Comparison of ENCODE assay signal across 8 cellular contexts in the genomic region with DNA sequence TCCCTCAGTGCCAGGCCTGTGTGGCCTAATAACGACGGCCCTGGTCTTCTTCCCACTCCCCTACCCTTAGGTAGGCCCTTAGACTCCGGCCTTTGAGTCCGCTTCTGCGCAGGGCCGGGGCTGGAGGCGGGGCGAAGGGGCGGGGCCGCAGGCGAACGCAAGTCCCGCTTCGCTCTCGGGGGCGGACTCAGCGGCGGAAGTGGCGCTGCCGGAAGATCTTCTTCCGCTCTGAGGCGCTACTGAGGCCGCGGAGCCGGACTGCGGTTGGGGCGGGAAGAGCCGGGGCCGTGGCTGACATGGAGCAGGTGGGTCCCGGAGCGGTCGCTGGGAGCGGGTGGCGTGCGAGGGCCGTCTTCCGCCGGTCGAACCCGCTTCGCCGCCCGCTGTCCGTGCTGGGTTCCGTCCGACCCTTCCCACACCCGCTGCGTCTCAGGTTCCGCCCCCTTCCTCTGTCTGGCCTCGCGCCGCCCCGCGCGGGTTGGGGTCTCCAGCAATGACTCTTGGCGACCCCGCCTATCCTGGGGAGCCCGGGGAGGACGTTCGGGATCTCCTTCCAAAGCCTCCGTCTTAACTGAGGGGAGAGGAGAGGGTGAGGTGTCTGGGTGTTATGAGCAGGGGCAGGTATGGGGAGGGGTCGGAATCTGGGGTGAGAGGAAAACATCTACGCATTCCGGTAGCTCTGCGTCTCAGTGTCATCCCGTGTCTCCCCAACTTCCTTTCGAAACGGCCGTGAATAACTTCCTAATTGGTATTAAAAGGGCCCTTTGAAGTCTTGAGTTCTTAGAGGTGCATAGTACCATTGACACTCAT. TPM values are rescaled to one million over a fixed set of nuclear protein-coding genes. Genes with fewer than 3 reads are reported as not detected.
DNase-seq lines count a peak whose midpoint lies in the region; TF ChIP-seq lines count a peak whose summit lies in the region.

A gene (plus strand): TSS at position 218 of the 810 bp plus-strand sequence. CDS start 16,388 bp downstream, outside the sequence.

- no TSS peak for BruUV-seq in OCI-LY7 (replicated peaks; lab: Mats Ljungman, UMichigan)

- H3K27ac ChIP-seq in HUES64 (ENCODE audit: low read depth, low read length) (peak within 1 kb of the TSS; percentile 67), OCI-LY7 (ENCODE audit: low read depth, low read length, poor library complexity, severe bottlenecking) (peak within 1 kb of the TSS; percentile 53), epithelial cell of prostate (peak within 1 kb of the TSS; percentile 69)

- CTCF ChIA-PET in OCI-LY7 (lab: Charles Lee; ENCODE audit: unreplicated experiment) = interaction anchor here (1.3 kb wide), 1 partner anchor 15 kb away, joined by 5 read pairs; no protein-coding TSS in a partner anchor

- POLR2A ChIA-PET in OCI-LY7 (lab: Charles Lee) = interaction anchor here (0.6 to 1.3 kb wide), 3 partner anchors 9 to 1225 kb away, joined by 3 to 6 read pairs (median 6); a partner anchor contains a TSS

- peaks cover 8% of the 10 kb centered on the region; the same call in 1 of the 2 replicates for H4K20me1 ChIP-seq in OCI-LY7 (ENCODE audit: insufficient read depth, low read length)

- H3K36me3 ChIP-seq in HUES64 (ENCODE audit: insufficient read depth, low read length) = no peaks in the 10 kb centered on the region
- no peaks in the 10 kb centered on the region for H3K36me3 ChIP-seq in OCI-LY7 (ENCODE audit: insufficient read depth, low read length)

- peaks cover 20% of the 10 kb centered on the region for H3K79me2 ChIP-seq in OCI-LY7 (ENCODE audit: insufficient read depth, low read depth, low read length)

- peak within 1 kb of the TSS; percentile 95 for H3K4me2 ChIP-seq in OCI-LY7 (ENCODE audit: low read length)

- under 1% methylated on average over 68 of the region's 69 CpGs for WGBS in HUES64

- H3K27me3 ChIP-seq in HUES64 (ENCODE audit: insufficient read depth, low read length) = no peaks in the 10 kb centered on the region

- TF ChIP-seq CTCF in GM20000 (IDR thresholded peaks at IDR 0.05; ENCODE audit: extremely low read depth, missing control alignments) (peak; percentile 8), OCI-LY7 (conservative IDR thresholded peaks at IDR 0.05; ENCODE audit: low read length) (no peak)

- peak within 1 kb of the TSS; percentile 83 for H3K9ac ChIP-seq in HUES64 (ENCODE audit: low read depth, low read length)

- H3K4me3 ChIP-seq in HUES64 (ENCODE audit: low read length) (peak within 1 kb of the TSS; percentile 85), OCI-LY7 (ENCODE audit: low read depth, low read length, poor library complexity, severe bottlenecking) (peak within 1 kb of the TSS; percentile 77)

- peaks cover 33% of the 10 kb centered on the region for H3K4me1 ChIP-seq in HUES64 (ENCODE audit: insufficient read depth, low read length)
- peaks cover 34% of the 10 kb centered on the region for H3K4me1 ChIP-seq in OCI-LY7 (ENCODE audit: insufficient read depth, low read length, poor library complexity, severe bottlenecking)

- no peaks in the 10 kb centered on the region for H3K9me2 ChIP-seq in OCI-LY7 (ENCODE audit: insufficient read depth, low read length)

- intact Hi-C loops in OCI-LY7 (cut with micrococcal nuclease; ENCODE audit: unreplicated experiment) = loop anchor here (1.0 kb wide), 1 partner anchor 117 kb away; no protein-coding TSS in a partner anchor

- peak within 1 kb of the TSS; percentile 29; the same call in 1 of the 2 replicates for H2AFZ ChIP-seq in OCI-LY7 (ENCODE audit: low read length)

- H3K9me3 ChIP-seq in HUES64 (ENCODE audit: insufficient read depth, low read depth, low read length) = no peaks in the 10 kb centered on the region
- no peaks in the 10 kb centered on the region for H3K9me3 ChIP-seq in OCI-LY7 (ENCODE audit: low read length)

- DNase-seq in COLO829 (ENCODE audit: low spot score) (peak; percentile 81), GM20000 (ENCODE audit: low spot score) (peak; percentile 98), OCI-LY7 (ENCODE audit: low spot score) (peak; percentile 93), activated T-cell treated with anti-CD3 and anti-CD28 coated beads for 4 hours (peak; percentile 85), epithelial cell of prostate (ENCODE audit: low read depth, low spot score) (peak; percentile 39), mucosa of gallbladder (ENCODE audit: low spot score) (peak; percentile 92)
- peak; percentile 78 to 80 for DNase-seq in stimulated activated CD8-positive, alpha-beta memory T cell treated with anti-CD3 and anti-CD28 coated beads, Interleukin-4, amount 100 ng/mL, for 1 hour (ENCODE audit: low read depth in 2 of 2, low spot score in 1 of 2)

RNA-seq across cellular contexts. Expression of the gene that starts here (rescaled TPM):
- 31.9 TPM for polyA plus RNA-seq in HUES64 (2013, experiment 1 of 2)
- polyA plus RNA-seq in HUES64 (2013, experiment 2 of 2) = 33.5 TPM
- total RNA-seq in OCI-LY7 (2014; rRNA removed; shearing (Covaris generic)) = 33.7 and 36.5 TPM in 2 replicates
- total RNA-seq in OCI-LY7 (2022) (54.2 and 62.1 TPM in 2 replicates), mucosa of gallbladder (82.2 TPM)

Comparison
In these comparisons a context has a peak if more than half of its experiments do, and no peak if none do; other contexts are left out.
1. Peak in every context shown above with its lines: DNase-seq, H3K4me3 ChIP-seq and H3K27ac ChIP-seq.
2. DNase-seq: peak in every context shown above with its lines; median percentile 98 in GM20000; 93 in OCI-LY7; 92 in mucosa of gallbladder; 85 in activated T-cell treated with anti-CD3 and anti-CD28 coated beads for 4 hours; 81 in COLO829; 79 in stimulated activated CD8-positive, alpha-beta memory T cell treated with anti-CD3 and anti-CD28 coated beads, Interleukin-4, amount 100 ng/mL, for 1 hour; 39 in epithelial cell of prostate.